In genomic region chr16:63461248-63461841, GRCh38 we compare ENCODE assay signal across 8 cellular contexts.
A peak's percentile ranks its signal among the peaks of the same experiment; 100 is the strongest.
DNase-seq lines count a peak whose midpoint lies in the region; ATAC-seq and TF ChIP-seq lines count a peak whose summit lies in the region.

No MANE protein-coding gene starts in this region.

- H3K27me3 ChIP-seq in Panc1 (ENCODE audit: control insufficient read depth, insufficient read depth, low read length) (no peaks in the 10 kb centered on the region), psoas muscle (ENCODE audit: insufficient read depth in 3 of 3, low read length in 2 of 3) (no peaks in the 10 kb centered on the region)

- WGBS in psoas muscle, 3 donors = 49 to 54% (median 54%) methylated on average over 3 of the region's 3 CpGs

- H3K4me1 ChIP-seq in Panc1 (ENCODE audit: control insufficient read depth, insufficient read depth, low read length) (no peaks in the 10 kb centered on the region), psoas muscle (no peaks in the 10 kb centered on the region)

- no TSS peak for BruUV-seq in Panc1 (replicated peaks; lab: Mats Ljungman, UMichigan)

- ATAC-seq in Panc1 (no peak), psoas muscle (no peak), HG03139 (IDR thresholded peaks at IDR 0.05; ENCODE audit: unreplicated experiment) (no peak)

- POLR2A ChIA-PET in Panc1 (lab: Charles Lee) = no interaction called here

- DNase-seq in SIG-M5 treated with dmso at 0.1 percent for 504 hours (lab: John Stamatoyannopoulos, UW; ENCODE audit: unreplicated experiment) (peak; percentile 19), SIG-M5 (lab: John Stamatoyannopoulos, UW) (no peak), Panc1 (ENCODE audit: low read depth, low spot score) (peak; percentile 10), fibroblast of gingiva (ENCODE audit: low read depth) (peak; percentile 1), psoas muscle (no peak), GDM1 (lab: John Stamatoyannopoulos, UW) (no peak), NCI-H1436 (lab: John Stamatoyannopoulos, UW) (no peak)

- TF ChIP-seq CTCF in Panc1 (IDR thresholded peaks at IDR 0.05) = peak; percentile 35; the same call in 1 of the 2 replicates
- TF ChIP-seq CTCF in psoas muscle (IDR thresholded peaks at IDR 0.05) = peak; percentile 28

- no peaks in the 10 kb centered on the region for H3K9me3 ChIP-seq in Panc1 (ENCODE audit: control insufficient read depth, insufficient read depth, low read depth, low read length)
- H3K9me3 ChIP-seq in psoas muscle = no peaks in the 10 kb centered on the region

- H3K36me3 ChIP-seq in Panc1 (ENCODE audit: control insufficient read depth, insufficient read depth, low read length) (no peaks in the 10 kb centered on the region), psoas muscle (ENCODE audit: insufficient read depth in 1 of 2, low read depth in 1 of 2) (no peaks in the 10 kb centered on the region)

- in situ Hi-C loops in Panc1 (cut with HindIII; ENCODE audit: low pct_unique_long_range_greater_than_20kb, low sequenced_read_pairs) = no loop called here

- H3K27ac ChIP-seq in Panc1 (ENCODE audit: low read length) = no peak overlapping the region
- H3K27ac ChIP-seq in psoas muscle = no peak overlapping the region

- CTCF ChIA-PET in Panc1 (lab: Charles Lee) = no interaction called here

- H3K4me3 ChIP-seq in Panc1 (ENCODE audit: low read depth in 2 of 2, low read length in 2 of 2) = no peak overlapping the region
- H3K4me3 ChIP-seq in psoas muscle = no peak overlapping the region

- intact Hi-C loops in Panc1 (cut with micrococcal nuclease; ENCODE audit: unreplicated experiment) = loop anchor here (10.0 kb wide), 2 partner anchors 593 to 1653 kb away; no protein-coding TSS in a partner anchor
- intact Hi-C loops in psoas muscle (cut with DNase I) = no loop called here

Comparison
In these comparisons a context has a peak if more than half of its experiments do, and no peak if none do; other contexts are left out.
1. DNase-seq: peak in SIG-M5 treated with dmso at 0.1 percent for 504 hours (single experiment), Panc1 (single experiment) and fibroblast of gingiva (single experiment); none in SIG-M5 (single experiment), psoas muscle (0 of 2), GDM1 (single experiment) and NCI-H1436 (single experiment).